Comparison of ENCODE assay signal across 1 cellular context in genomic region chr20:324177-325042, GRCh38.
A peak's percentile ranks its signal among the peaks of the same experiment; 100 is the strongest.
TF ChIP-seq lines count a peak whose summit lies in the region.

No MANE protein-coding gene starts in this region.

TF ChIP-seq in HepG2, 621 proteins besides CTCF, POLR2A, EP300 and RAD21 (continued from another document and continues in another):
- TF ChIP-seq AHDC1 (CRISPR knock-in tag; IDR thresholded peaks at IDR 0.05; ENCODE audit: borderline replicate concordance): no peak
- TF ChIP-seq AKAP8 (CRISPR knock-in tag; IDR thresholded peaks at IDR 0.05): peak; percentile 98
- TF ChIP-seq TGIF2 (CRISPR knock-in tag; IDR thresholded peaks at IDR 0.05): peak; percentile 96
- no peak for TF ChIP-seq ZNF282 (IDR thresholded peaks at IDR 0.05; ENCODE audit: partially characterized antibody)
- TF ChIP-seq THAP11 (CRISPR knock-in tag; IDR thresholded peaks at IDR 0.05): peak; percentile 83
- peak; percentile 96 for TF ChIP-seq ZNF564 (CRISPR knock-in tag; IDR thresholded peaks at IDR 0.05)
- no peak for TF ChIP-seq U2AF2 (IDR thresholded peaks at IDR 0.05; ENCODE audit: low read depth, low read length)
- peak; percentile 88; the same call in 1 of the 2 replicates for TF ChIP-seq ZNF180 (CRISPR knock-in tag; IDR thresholded peaks at IDR 0.05; ENCODE audit: borderline replicate concordance, low read depth)
- no peak; the same call in 1 of the 2 replicates for TF ChIP-seq DRAP1 (CRISPR knock-in tag; IDR thresholded peaks at IDR 0.05)
- TF ChIP-seq ZNF580 (CRISPR knock-in tag; IDR thresholded peaks at IDR 0.05; ENCODE audit: borderline replicate concordance, low read depth): peak; percentile 93; the same call in 1 of the 2 replicates
- TF ChIP-seq PCBP2 (optimal IDR thresholded peaks at IDR 0.05; ENCODE audit: low read depth, low read length, poor library complexity, severe bottlenecking): no peak
- TF ChIP-seq ZNF562 (CRISPR knock-in tag; IDR thresholded peaks at IDR 0.05; ENCODE audit: borderline replicate concordance): peak; percentile 61; the same call in 1 of the 2 replicates
- peak; percentile 93 for TF ChIP-seq HDAC2 (CRISPR knock-in tag; IDR thresholded peaks at IDR 0.05)
- peak; percentile 75 for TF ChIP-seq UBTF (CRISPR knock-in tag; IDR thresholded peaks at IDR 0.05)
- TF ChIP-seq ZSCAN25 (CRISPR knock-in tag; IDR thresholded peaks at IDR 0.05): peak; percentile 93
- TF ChIP-seq ZNF609 (CRISPR knock-in tag; IDR thresholded peaks at IDR 0.05; ENCODE audit: borderline replicate concordance): peak; percentile 91
- 0 out of 2 replicates have a peak, but pooled peaks have one; percentile 66 for TF ChIP-seq ZNF530 (CRISPR knock-in tag; IDR thresholded peaks at IDR 0.05; ENCODE audit: low read depth)
- no peak for TF ChIP-seq ARID2 (CRISPR knock-in tag; IDR thresholded peaks at IDR 0.05; ENCODE audit: borderline replicate concordance)
- no peak; the same call in 1 of the 2 replicates for TF ChIP-seq AFF4 (CRISPR knock-in tag; IDR thresholded peaks at IDR 0.05)
- TF ChIP-seq NFKBIZ (CRISPR knock-in tag; IDR thresholded peaks at IDR 0.05): peak; percentile 80; the same call in 1 of the 2 replicates
- TF ChIP-seq KDM2A (CRISPR knock-in tag; IDR thresholded peaks at IDR 0.05; ENCODE audit: borderline replicate concordance, low read depth): peak; percentile 95; the same call in 1 of the 2 replicates
- no peak for TF ChIP-seq GRHL1 (CRISPR knock-in tag; conservative IDR thresholded peaks at IDR 0.05)
- peak; percentile 99 for TF ChIP-seq ZNF546 (CRISPR knock-in tag; conservative IDR thresholded peaks at IDR 0.05)
- TF ChIP-seq NFIC (IDR thresholded peaks at IDR 0.05; ENCODE audit: low read length): no peak
- TF ChIP-seq ZNF3 (CRISPR knock-in tag; IDR thresholded peaks at IDR 0.05): 0 out of 2 replicates have a peak, but pooled peaks have one; percentile 24
- TF ChIP-seq ZNF276 (CRISPR knock-in tag; IDR thresholded peaks at IDR 0.05; ENCODE audit: low read depth): peak; percentile 98
- TF ChIP-seq NFKB2 (CRISPR knock-in tag; IDR thresholded peaks at IDR 0.05; ENCODE audit: borderline replicate concordance): peak; percentile 99
- peak; percentile 58; the same call in 1 of the 2 replicates for TF ChIP-seq MIER3 (CRISPR knock-in tag; IDR thresholded peaks at IDR 0.05; ENCODE audit: borderline replicate concordance)
- no peak; a peak in 2 of 4 replicates for TF ChIP-seq NR2F1 (CRISPR knock-in tag; IDR thresholded peaks at IDR 0.05)
- peak; percentile 96; the same call in 1 of the 2 replicates for TF ChIP-seq KLF15 (CRISPR knock-in tag; IDR thresholded peaks at IDR 0.05; ENCODE audit: borderline replicate concordance)
